In genomic region chr5:5461012-5461411, GRCh38 we compare ENCODE assay signal across 24 cellular contexts.
"Had no signal": no experiment of that assay in that cellular context is flagged by ENCODE, and none has a peak within 500 bp of the region (broad histone marks: within the 10 kb centered on the region; RNA-seq: fewer than 3 reads in every experiment).

No MANE protein-coding gene starts in this region.

- H3K4me2 ChIP-seq: KMS-11, PC-9 had no signal

- ATAC-seq: K562, Right ventricle myocardium inferior, SK-N-SH treated with all-trans-retinoic acid at 6 μM for 48 hours had no signal

- H3K9me3 ChIP-seq: Peyer's patch, SJCRH30 had no signal

- H3K27me3 Mint-ChIP-seq: IgD-negative memory B cell had no signal

- H3K27me3 ChIP-seq: Peyer's patch, SJCRH30 had no signal

- H2AFZ ChIP-seq: PC-9 had no signal

- H3K4me3 Mint-ChIP-seq: IgD-negative memory B cell had no signal

- H3K4me1 ChIP-seq: Peyer's patch, SJCRH30 had no signal

- H3K4me3 ChIP-seq: K562, PC-9, Peyer's patch, SJCRH30 had no signal

- DNase-seq: Kasumi-1, MM.1S, NCI-H1092 treated with DMSO at 0.1 percent for 48 hours, NCI-H1436, NCI-H187, NCI-H2029, NCI-H2081 treated with DMSO at 0.1 percent for 48 hours, NCI-H2171, NCI-H226, NCI-H446, NCI-H510A, NCI-H524 treated with DMSO at 0.1 percent for 48 hours, NCI-H69, NCI-H774, PC-9, Peyer's patch, SHP77 treated with DMSO at 0.1 percent for 48 hours, SJCRH30 had no signal

- H3K27ac ChIP-seq: HL-60, KMS-11, PC-9, Peyer's patch, SJCRH30 had no signal

- H3K9ac ChIP-seq: KMS-11 had no signal

- H3K9me3 Mint-ChIP-seq: IgD-negative memory B cell had no signal

- H3K27ac Mint-ChIP-seq: IgD-negative memory B cell had no signal
